Comparison of ENCODE assay signal across 21 cellular contexts in the genomic region with DNA sequence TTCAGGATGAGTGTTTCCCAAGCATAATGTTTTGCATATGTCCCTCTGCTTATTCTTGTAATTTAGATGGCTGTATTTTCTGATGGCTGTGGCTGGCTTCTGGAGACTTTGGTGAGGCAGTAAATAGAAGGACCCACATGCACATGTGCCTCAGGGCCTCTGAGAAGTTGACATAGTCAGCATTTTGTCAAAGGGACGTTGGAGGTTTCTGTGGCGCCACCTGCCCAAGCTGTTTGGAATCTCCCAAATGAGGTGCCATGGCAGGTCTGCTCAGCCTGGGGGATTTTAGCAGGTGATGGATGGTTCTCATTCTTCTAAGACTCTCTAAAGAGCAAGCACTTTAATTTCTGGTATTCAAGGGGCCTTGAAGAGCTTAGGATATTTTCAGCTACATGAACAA. TPM values are rescaled to one million over a fixed set of nuclear protein-coding genes. Genes with fewer than 3 reads are reported as not detected.
DNase-seq lines count a peak whose midpoint lies in the region; TF ChIP-seq lines count a peak whose summit lies in the region.
"Had no signal": no experiment of that assay in that cellular context is flagged by ENCODE, and none has a peak within 500 bp of the region (broad histone marks: within the 10 kb centered on the region; RNA-seq: fewer than 3 reads in every experiment).

No MANE protein-coding gene starts in this region.

- DNase-seq in DMS53 (lab: John Stamatoyannopoulos, UW) (peak; percentile 10), DMS53 treated with DMSO at 0.1 percent for 48 hours (lab: John Stamatoyannopoulos, UW; ENCODE audit: unreplicated experiment) (no peak), NAMALWA (ENCODE audit: low spot score) (peak; percentile 3), ecto neural progenitor cell (ENCODE audit: low spot score) (peak; percentile 36), iPS-NIHi7 (ENCODE audit: extremely low spot score) (peak; percentile 41), smooth muscle cell (lab: John Stamatoyannopoulos, UW; ENCODE audit: unreplicated experiment) (no peak), vagina (ENCODE audit: extremely low spot score in 2 of 2) (no peak)
- DNase-seq in activated CD4-positive, alpha-beta T cell treated with anti-CD3 and anti-CD28 coated beads for 4 hours: no peak
- DNase-seq: DMS 273 treated with DMSO at 0.1 percent for 48 hours; GF-D8; MG63; NCI-H1092 treated with DMSO at 0.1 percent for 48 hours; NCI-H146; NCI-H2081; NK-92 treated with Interleukin-12 subunit alpha and Interleukin-12 subunit beta, amount 100 ng/mL, for 24 hours had no signal

- no peaks in the 10 kb centered on the region for H3F3A ChIP-seq in smooth muscle cell (ENCODE audit: low read depth)

- TF ChIP-seq CTCF in smooth muscle cell (IDR thresholded peaks at IDR 0.05; ENCODE audit: borderline replicate concordance, insufficient read depth, poor library complexity, severe bottlenecking) (no peak), vagina (IDR thresholded peaks at IDR 0.05) (no peak)

- H3K4me2 ChIP-seq in smooth muscle cell: no peak overlapping the region

- H3K4me3 ChIP-seq in smooth muscle cell (no peak overlapping the region), vagina (no peak overlapping the region)
- H3K4me3 ChIP-seq: MG63 had no signal

- H2AFZ ChIP-seq in smooth muscle cell (ENCODE audit: low read depth): no peak overlapping the region

- H3K27ac ChIP-seq in smooth muscle cell (ENCODE audit: low read depth): no peak overlapping the region
- no peak overlapping the region for H3K27ac ChIP-seq in vagina
- H3K27ac ChIP-seq: 22Rv1, RWPE1 had no signal

- no peaks in the 10 kb centered on the region for H4K20me1 ChIP-seq in smooth muscle cell (ENCODE audit: low read depth)

- 56% methylated on average over 2 of the region's 2 CpGs for WGBS in smooth muscle cell (ENCODE audit: low lambda C conversion rate)

- no peaks in the 10 kb centered on the region for H3K36me3 ChIP-seq in smooth muscle cell (ENCODE audit: low read depth)
- no peaks in the 10 kb centered on the region for H3K36me3 ChIP-seq in vagina
- H3K36me3 ChIP-seq: MG63 had no signal

- H3K4me1 ChIP-seq in smooth muscle cell (ENCODE audit: low read depth) (no peaks in the 10 kb centered on the region), vagina (no peaks in the 10 kb centered on the region)

- H3K9me3 ChIP-seq in smooth muscle cell (replicated peaks; ENCODE audit: low read depth): no peaks in the 10 kb centered on the region
- no peaks in the 10 kb centered on the region for H3K9me3 ChIP-seq in vagina
- H3K9me3 ChIP-seq: MG63 had no signal

- H3K9ac ChIP-seq in smooth muscle cell (ENCODE audit: low read depth): no peak overlapping the region

- H3K79me2 ChIP-seq in smooth muscle cell (ENCODE audit: low read depth): no peaks in the 10 kb centered on the region

- intact Hi-C loops in vagina (cut with DNase I): no loop called here

- TF ChIP-seq POLR2A in vagina (IDR thresholded peaks at IDR 0.05): no peak

- H3K27me3 ChIP-seq in smooth muscle cell (ENCODE audit: low read depth) (peaks cover 4% of the 10 kb centered on the region), vagina (no peaks in the 10 kb centered on the region)
- H3K27me3 ChIP-seq: MG63 had no signal

RNA-seq across cellular contexts. Expression of a gene that starts 29.8 kb away (rescaled TPM):
- total RNA-seq in smooth muscle cell (not detected in 2 replicates), vagina (not detected)
- polyA plus RNA-seq in smooth muscle cell: not detected in 2 replicates
- total RNA-seq: Daoy, HT-29, NCI-H460 had no signal
- polyA plus RNA-seq: AG04450 had no signal

Comparison
In these comparisons a context has a peak if more than half of its experiments do, and no peak if none do; other contexts are left out.
1. DNase-seq: peak in DMS53 (single experiment), NAMALWA (single experiment), ecto neural progenitor cell (single experiment) and iPS-NIHi7 (single experiment); none in DMS53 treated with DMSO at 0.1 percent for 48 hours (single experiment), activated CD4-positive, alpha-beta T cell treated with anti-CD3 and anti-CD28 coated beads for 4 hours (0 of 2), smooth muscle cell (single experiment) and vagina (0 of 2).